11 cellular contexts compared by ENCODE assay signal in genomic region chr17:57543230-57543629, GRCh38.
"Had no signal": no experiment of that assay in that cellular context is flagged by ENCODE, and none has a peak within 500 bp of the region (broad histone marks: within the 10 kb centered on the region; RNA-seq: fewer than 3 reads in every experiment).

No MANE protein-coding gene starts in this region.

- FAIRE-seq: astrocyte, islet of Langerhans had no signal

- ATAC-seq: left lobe of liver had no signal

- DNase-seq: activated CD4-positive, alpha-beta T cell treated with anti-CD3 and anti-CD28 coated beads for 1 hour; activated CD4-positive, alpha-beta T cell treated with anti-CD3 and anti-CD28 coated beads, Interleukin-2, amount 50 U/mL, for 4 hours; activated effector memory CD4-positive, alpha-beta T cell treated with Interleukin-2 at 50 U/mL for 16 hours; activated naive CD4-positive, alpha-beta T cell treated with anti-CD3 and anti-CD28 coated beads, Interleukin-2, amount 50 U/mL, for 16 hours; erythroblast; stimulated activated CD4-positive, alpha-beta T cell treated with anti-CD3 and anti-CD28 coated beads, Interleukin-4, amount 100 ng/mL, for 24 hours; stimulated activated naive CD4-positive, alpha-beta T cell treated with Interleukin-2 at 50 U/mL for 16 hours; trophoblast cell had no signal
